ENCODE assay signal across 17 cellular contexts in the genomic region with DNA sequence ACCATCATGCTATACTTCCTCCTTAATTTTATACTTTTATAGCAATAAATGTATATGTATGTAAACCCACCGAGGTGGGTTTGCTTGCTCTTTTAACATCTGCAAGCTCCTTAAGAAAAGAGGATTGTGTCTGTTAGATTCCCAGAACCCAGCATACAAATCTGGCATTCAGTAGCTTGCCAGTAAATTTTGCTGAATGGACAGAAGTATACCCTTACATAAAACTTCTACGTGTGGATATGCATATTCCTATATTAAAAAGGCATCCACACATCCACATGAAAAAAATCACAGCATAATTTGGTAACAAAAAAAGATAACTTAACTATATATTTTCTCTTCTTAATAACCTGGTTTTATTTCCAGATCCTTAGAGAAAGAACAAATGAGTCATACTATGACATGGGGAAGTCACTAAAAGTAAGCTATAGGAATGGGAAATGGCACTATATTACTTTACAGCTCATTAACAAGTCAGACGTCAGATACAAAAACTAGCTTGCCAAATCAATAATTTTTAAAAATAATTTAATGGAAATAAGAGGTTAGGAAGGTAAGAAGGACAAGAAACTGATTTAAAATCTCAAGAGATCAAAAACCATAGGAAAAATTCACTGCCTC.
DNase-seq lines count a peak whose midpoint lies in the region; ATAC-seq, FAIRE-seq and TF ChIP-seq lines count a peak whose summit lies in the region.
"Had no signal": no experiment of that assay in that cellular context is flagged by ENCODE, and none has a peak within 500 bp of the region (broad histone marks: within the 10 kb centered on the region; RNA-seq: fewer than 3 reads in every experiment).

No MANE protein-coding gene starts in this region.

- CTCF ChIA-PET in PC-3 (lab: Charles Lee): interaction anchor here (0.6 kb wide), 1 partner anchor 9 kb away, joined by 4 read pairs; no protein-coding TSS in a partner anchor

- H3K9ac ChIP-seq in GM23248 (no peak overlapping the region), PC-3 (ENCODE audit: low read length) (no peak overlapping the region)

- H3K27me3 ChIP-seq in GM23248 (replicated peaks; ENCODE audit: insufficient read depth): no peaks in the 10 kb centered on the region
- H3K27me3 ChIP-seq in PC-3 (ENCODE audit: low read length): no peaks in the 10 kb centered on the region
- H3K27me3 ChIP-seq: Peyer's patch had no signal

- no peak for TF ChIP-seq CTCF in PC-3 (conservative IDR thresholded peaks at IDR 0.05; ENCODE audit: low read depth, low read length)

- intact Hi-C loops in PC-3 (cut with micrococcal nuclease): no loop called here

- peak; percentile 43 for FAIRE-seq in endometrium (lab: Jason Lieb, UNC)
- FAIRE-seq: G401.6 had no signal

- no peak overlapping the region for H3K4me3 ChIP-seq in GM23248
- H3K4me3 ChIP-seq in PC-3 (ENCODE audit: low read length): no peak overlapping the region
- H3K4me3 ChIP-seq: Peyer's patch had no signal

- POLR2A ChIA-PET in PC-3 (lab: Charles Lee; ENCODE audit: unreplicated experiment): interaction anchor here (0.6 kb wide), 1 partner anchor 15 kb away, joined by 6 read pairs; no protein-coding TSS in a partner anchor

- no peak overlapping the region for H3K27ac ChIP-seq in GM23248
- H3K27ac ChIP-seq in PC-3 (ENCODE audit: low read length): no peak overlapping the region
- H3K27ac ChIP-seq: Peyer's patch had no signal

- H3F3A ChIP-seq in GM23248 (ENCODE audit: insufficient read depth) (no peaks in the 10 kb centered on the region), PC-3 (ENCODE audit: low read length, unreplicated experiment) (no peaks in the 10 kb centered on the region)

- H3K4me2 ChIP-seq in GM23248 (ENCODE audit: unreplicated experiment) (no peak overlapping the region), PC-3 (ENCODE audit: low read length) (no peak overlapping the region)

- H2AFZ ChIP-seq in GM23248: no peak overlapping the region
- no peak overlapping the region for H2AFZ ChIP-seq in PC-3 (ENCODE audit: low read length)

- H3K36me3 ChIP-seq in GM23248 (ENCODE audit: low read depth): no peaks in the 10 kb centered on the region
- H3K36me3 ChIP-seq in PC-3 (ENCODE audit: low read depth, low read length): no peaks in the 10 kb centered on the region

- H3K4me1 ChIP-seq in GM23248 (ENCODE audit: insufficient read depth) (peaks cover 3% of the 10 kb centered on the region; the same call in 1 of the 2 replicates), PC-3 (ENCODE audit: insufficient read depth, low read length) (no peaks in the 10 kb centered on the region)
- H3K4me1 ChIP-seq: Peyer's patch had no signal

- no peaks in the 10 kb centered on the region for H3K9me3 ChIP-seq in GM23248 (ENCODE audit: low read depth)
- no peaks in the 10 kb centered on the region for H3K9me3 ChIP-seq in PC-3 (ENCODE audit: low read length)
- H3K9me3 ChIP-seq: Peyer's patch had no signal

- H3K9me2 ChIP-seq in GM23248 (ENCODE audit: insufficient read depth) (no peaks in the 10 kb centered on the region), PC-3 (replicated peaks; ENCODE audit: low read length) (no peaks in the 10 kb centered on the region)

- H3K79me2 ChIP-seq in GM23248 (ENCODE audit: insufficient read depth): no peaks in the 10 kb centered on the region
- H3K79me2 ChIP-seq in PC-3 (ENCODE audit: low read length): no peaks in the 10 kb centered on the region

- 56 to 75% methylated on average over 3 of the region's 3 CpGs for WGBS in GM23248 (ENCODE audit: low coverage in 1 of 2, low lambda C conversion rate in 2 of 2, missing lambda C conversion rate in 2 of 2), 2 experiments

- BruUV-seq in PC-3 (replicated peaks; lab: Mats Ljungman, UMichigan): no TSS peak

- DNase-seq in GM23248 (peak; percentile 3), PC-3 (no peak), renal cortical epithelial cell (ENCODE audit: low read depth) (peak; percentile 21), UCSD-AML1 (lab: John Stamatoyannopoulos, UW; ENCODE audit: unreplicated experiment) (no peak)
- DNase-seq: C1 segment of cervical spinal cord, DND-41, HFFc6, NCI-H1092, NCI-H146, NCI-H2081, NCI-H510A, Peyer's patch had no signal

- in situ Hi-C loops in GM23248 (cut with MboI): no loop called here

- ATAC-seq in PC-3 (peak; percentile 49; the same call in 1 of the 2 replicates), GM18511 (IDR thresholded peaks at IDR 0.05; ENCODE audit: unreplicated experiment) (no peak), HG03457 (IDR thresholded peaks at IDR 0.05; ENCODE audit: unreplicated experiment) (no peak)
- ATAC-seq: Right ventricle myocardium inferior had no signal

- H4K20me1 ChIP-seq in GM23248 (ENCODE audit: insufficient read depth): no peaks in the 10 kb centered on the region
- H4K20me1 ChIP-seq in PC-3 (ENCODE audit: low read length): no peaks in the 10 kb centered on the region

Comparison
In these comparisons a context has a peak if more than half of its experiments do, and no peak if none do; other contexts are left out.
1. DNase-seq: peak in GM23248 (single experiment) and renal cortical epithelial cell (single experiment); none in PC-3 (single experiment) and UCSD-AML1 (single experiment).